Comparison of ENCODE assay signal across 8 cellular contexts in the genomic region with DNA sequence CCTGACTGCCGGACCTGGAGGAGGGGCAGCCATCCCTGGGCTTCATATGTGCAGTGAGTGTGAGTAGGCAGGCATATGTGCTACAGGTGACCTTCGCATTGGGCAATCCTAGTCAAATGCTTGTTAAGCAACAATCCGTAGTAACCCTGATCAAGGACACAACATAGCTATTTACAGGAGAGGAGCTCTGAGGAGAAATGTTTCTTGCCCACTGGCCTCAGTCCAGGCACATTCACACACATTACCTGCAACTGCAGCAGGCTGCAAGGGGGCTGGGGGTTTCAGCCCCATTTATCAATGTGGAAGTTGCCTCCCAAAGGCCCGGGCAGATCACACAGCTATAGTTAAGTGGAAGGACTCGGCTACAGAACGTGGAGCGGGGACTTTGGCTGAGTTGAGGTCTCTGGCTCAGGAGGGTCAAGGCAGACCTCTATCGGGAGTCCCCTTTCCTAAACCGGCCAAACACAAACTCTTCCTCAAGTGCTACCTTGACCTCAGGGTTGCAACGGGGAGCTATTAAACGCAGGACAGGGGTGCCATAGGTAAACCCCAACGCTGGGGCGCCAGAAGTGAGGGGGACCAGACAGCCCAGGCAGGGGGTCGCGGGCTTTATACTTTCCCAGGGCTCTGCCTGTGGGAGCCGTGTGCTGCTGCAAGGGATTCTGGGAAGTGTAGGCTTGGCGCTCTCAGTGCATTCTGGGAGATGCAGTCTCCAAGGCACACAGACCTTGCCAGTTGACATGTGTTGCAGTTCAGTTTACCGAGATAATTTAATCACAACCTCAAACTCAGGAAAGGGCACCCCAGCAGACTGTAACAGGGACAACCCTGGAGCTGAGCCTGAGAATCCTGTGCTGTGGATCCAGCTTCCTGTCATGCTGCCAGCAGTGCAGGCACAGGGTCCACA. TPM values are rescaled to one million over a fixed set of nuclear protein-coding genes. Genes with fewer than 3 reads are reported as not detected.
A peak's percentile ranks its signal among the peaks of the same experiment; 100 is the strongest.
DNase-seq lines count a peak whose midpoint lies in the region; ATAC-seq, FAIRE-seq and TF ChIP-seq lines count a peak whose summit lies in the region.

No MANE protein-coding gene starts in this region.

- CTCF ChIA-PET in mammary epithelial cell (lab: Charles Lee; ENCODE audit: low non-redundant PET), result no interaction called here

- no peaks in the 10 kb centered on the region for H3K9me1 ChIP-seq in keratinocyte (ENCODE audit: control insufficient read depth, extremely low read depth, insufficient read depth, low read length)

- in situ Hi-C loops in SK-MEL-5 (cut with HindIII; ENCODE audit: low pct_unique_long_range_greater_than_20kb, low sequenced_read_pairs), result no loop called here
- in situ Hi-C loops in mammary epithelial cell (cut with MboI; ENCODE audit: low sequenced_read_pairs in 2 of 2), result no loop called here

- no TSS peak for BruUV-seq in mammary epithelial cell (replicated peaks; lab: Mats Ljungman, UMichigan)

- H3K4me2 ChIP-seq in mammary epithelial cell (ENCODE audit: insufficient read depth, low read depth, low read length), result no peak overlapping the region
- H3K4me2 ChIP-seq in keratinocyte (ENCODE audit: control insufficient read depth, extremely low read depth, insufficient read depth, low read depth, low read length), result peak overlapping the region; percentile 63

- WGBS in mammary epithelial cell (ENCODE audit: low coverage, missing lambda C conversion rate), result 54% methylated on average over 18 of the region's 18 CpGs
- WGBS in small intestine, 3 donors, result 33 to 53% (median 47%) methylated on average over 18 of the region's 18 CpGs

- no peaks in the 10 kb centered on the region for H3K4me1 ChIP-seq in mammary epithelial cell (ENCODE audit: insufficient read depth, low read length)
- H3K4me1 ChIP-seq in keratinocyte (ENCODE audit: control insufficient read depth, extremely low read depth, insufficient read depth, low read length), result peaks cover 4% of the 10 kb centered on the region
- peaks cover 0 to 11% of the 10 kb centered on the region in 2 donors for H3K4me1 ChIP-seq in small intestine (ENCODE audit: control insufficient read depth in 2 of 2, insufficient read depth in 1 of 2, low read depth in 1 of 2, low read length in 1 of 2)

- intact Hi-C loops in mammary epithelial cell (cut with micrococcal nuclease), result no loop called here

- ATAC-seq in HG02852 (IDR thresholded peaks at IDR 0.05; ENCODE audit: unreplicated experiment) (no peak), GM21717 (IDR thresholded peaks at IDR 0.05; ENCODE audit: unreplicated experiment) (no peak)

- H3K9ac ChIP-seq in mammary epithelial cell (ENCODE audit: insufficient read depth, low read length) (no peak overlapping the region), keratinocyte (ENCODE audit: control insufficient read depth, extremely low read depth, insufficient read depth, low read length) (no peak overlapping the region)

- H3K36me3 ChIP-seq in mammary epithelial cell (ENCODE audit: insufficient read depth, low read length) (no peaks in the 10 kb centered on the region), keratinocyte (ENCODE audit: control insufficient read depth in 2 of 2, extremely low read depth in 1 of 2, insufficient read depth in 2 of 2, low read length in 2 of 2) (no peaks in the 10 kb centered on the region), small intestine (ENCODE audit: control insufficient read depth in 2 of 2, insufficient read depth in 2 of 2, low read length in 2 of 2) (peaks cover 2 to 26% of the 10 kb centered on the region in 2 donors)

- H3K4me3 ChIP-seq in mammary epithelial cell (replicated peaks in 1 of 3; ENCODE audit: insufficient read depth in 1 of 3, low read depth in 2 of 3, low read length in 3 of 3) (no peak overlapping the region), keratinocyte (ENCODE audit: control insufficient read depth in 2 of 3, extremely low read depth in 1 of 3, insufficient read depth in 2 of 3, low read depth in 1 of 3, low read length in 3 of 3) (peak overlapping the region in 1 of 3 experiments; percentile 9), small intestine (ENCODE audit: low read depth in 1 of 2, low read length in 2 of 2) (no peak overlapping the region)

- TF ChIP-seq CTCF in mammary epithelial cell (conservative IDR thresholded peaks at IDR 0.05 in 1 of 2, IDR thresholded peaks at IDR 0.05 in 1 of 2; ENCODE audit: extremely low read depth in 1 of 2, insufficient read depth in 1 of 2, low read depth in 1 of 2, low read length in 2 of 2) (no peak), keratinocyte (optimal IDR thresholded peaks at IDR 0.05 in 1 of 3, IDR thresholded peaks at IDR 0.05 in 1 of 3, conservative IDR thresholded peaks at IDR 0.05 in 1 of 3; ENCODE audit: extremely low read depth in 1 of 3, insufficient read depth in 2 of 3, low read length in 3 of 3) (no peak)

- H3K9me3 ChIP-seq in mammary epithelial cell (replicated peaks; ENCODE audit: insufficient read depth, low read length) (no peaks in the 10 kb centered on the region), keratinocyte (ENCODE audit: control insufficient read depth, low read depth, low read length) (no peaks in the 10 kb centered on the region), small intestine (ENCODE audit: control insufficient read depth, low read depth) (no peaks in the 10 kb centered on the region)

- H3K27me3 ChIP-seq in mammary epithelial cell (ENCODE audit: insufficient read depth, low read length) (no peaks in the 10 kb centered on the region), keratinocyte (ENCODE audit: control insufficient read depth, extremely low read depth, insufficient read depth, low read length) (no peaks in the 10 kb centered on the region), small intestine (ENCODE audit: control insufficient read depth in 2 of 2, insufficient read depth in 2 of 2, low read length in 2 of 2) (no peaks in the 10 kb centered on the region)

- peak overlapping the region; percentile 66 for H2AFZ ChIP-seq in mammary epithelial cell (ENCODE audit: low read depth, low read length)
- H2AFZ ChIP-seq in keratinocyte (ENCODE audit: control insufficient read depth, low read length), result peak overlapping the region; percentile 69

- DNase-seq in ELR (ENCODE audit: low read depth) (peak; percentile 65), HT1080 (ENCODE audit: low read depth) (peak; percentile 52), SK-MEL-5 (ENCODE audit: low read depth, low spot score) (peak; percentile 75), mammary epithelial cell (peak; percentile 15), keratinocyte (ENCODE audit: low read depth, low spot score) (no peak), small intestine (peak; percentile 74)

- FAIRE-seq in keratinocyte (lab: Jason Lieb, UNC) (no peak), small intestine (lab: Jason Lieb, UNC) (no peak)

- dilution Hi-C loops in mammary epithelial cell (cut with HindIII; ENCODE audit: low sequenced_read_pairs) (no loop called here), keratinocyte (cut with MboI; ENCODE audit: extremely low pct_ligation_motif_present, low sequenced_read_pairs) (no loop called here)

- no peaks in the 10 kb centered on the region for H4K20me1 ChIP-seq in mammary epithelial cell (ENCODE audit: insufficient read depth, low read length)
- H4K20me1 ChIP-seq in keratinocyte (ENCODE audit: control insufficient read depth, extremely low read depth, insufficient read depth, low read length), result peaks cover 4% of the 10 kb centered on the region

- no peak overlapping the region for H3K27ac ChIP-seq in mammary epithelial cell (ENCODE audit: insufficient read depth, low read depth, low read length)
- no peak overlapping the region for H3K27ac ChIP-seq in keratinocyte (ENCODE audit: control insufficient read depth, insufficient read depth, low read length)
- no peak overlapping the region for H3K27ac ChIP-seq in small intestine (ENCODE audit: low read depth in 1 of 2, low read length in 1 of 2)

- H3K79me2 ChIP-seq in mammary epithelial cell (ENCODE audit: insufficient read depth, low read length) (no peaks in the 10 kb centered on the region), keratinocyte (ENCODE audit: control insufficient read depth, insufficient read depth, low read length) (no peaks in the 10 kb centered on the region)

RNA-seq across cellular contexts. Expression of a gene that starts 9.4 kb away (rescaled TPM):
- 5.7 and 5.9 TPM in 2 replicates for total RNA-seq in HT1080 (2014; rRNA removed; shearing (Covaris generic))
- polyA plus RNA-seq in HT1080 (2015; cell fraction: cytosol; rRNA removed), result 3.3 and 5.1 TPM in 2 replicates
- polyA plus RNA-seq in HT1080 (2015; cell fraction: nucleus; rRNA removed), result 2.9 and 4.0 TPM in 2 replicates
- 3.0 and 3.2 TPM in 2 replicates for total RNA-seq in SK-MEL-5 (2014; rRNA removed; shearing (Covaris generic))
- polyA plus RNA-seq in SK-MEL-5 (2015; cell fraction: cytosol; rRNA removed), result 5.2 and 5.9 TPM in 2 replicates
- 1.3 and 9.9 TPM in 2 replicates for polyA plus RNA-seq in SK-MEL-5 (2015; cell fraction: nucleus; rRNA removed)
- total RNA-seq in mammary epithelial cell, result 1 to 10 TPM in 1 of 2 donors, under 1 TPM in 1; 0.33 to 2.1 TPM
- 1.6 TPM for polyA plus RNA-seq in mammary epithelial cell
- not detected for polyA minus RNA-seq in mammary epithelial cell
- polyA plus RNA-seq in keratinocyte, result 0.06 to 0.36 TPM (median 0.21 TPM) in 3 replicates
- polyA plus RNA-seq in keratinocyte (2011; ENCODE audit: low read depth), result not detected
- 0.10 and 0.11 TPM in 2 replicates for polyA plus RNA-seq in keratinocyte (2011; cell fraction: cytosol; rRNA removed)
- polyA plus RNA-seq in keratinocyte (2011; cell fraction: nucleus; rRNA removed), result 0.07 and 0.24 TPM in 2 replicates
- 0.16 and 0.46 TPM in 2 replicates for polyA plus RNA-seq in keratinocyte (2012; ENCODE audit: low replicate concordance)
- polyA minus RNA-seq in keratinocyte, result 0.45 to 0.95 TPM in 2 of 3 replicates, not detected in the other
- not detected for polyA minus RNA-seq in keratinocyte (2011; cell fraction: cytosol; rRNA and poly(A)+ RNA removed)
- polyA minus RNA-seq in keratinocyte (2011; cell fraction: nucleus; rRNA and poly(A)+ RNA removed), result not detected in 2 replicates
- polyA plus RNA-seq in small intestine, result 100 to 1,000 TPM; 225 to 643 (median 533) TPM

RNA-seq across cellular contexts. Expression of a gene that starts 17.6 kb away (rescaled TPM):
- 0.45 and 1.1 TPM in 2 replicates for total RNA-seq in HT1080 (2014; rRNA removed; shearing (Covaris generic))
- polyA plus RNA-seq in HT1080 (2015; cell fraction: cytosol; rRNA removed), result 5.8 and 6.0 TPM in 2 replicates
- 15.2 and 16.2 TPM in 2 replicates for polyA plus RNA-seq in HT1080 (2015; cell fraction: nucleus; rRNA removed)
- total RNA-seq in SK-MEL-5 (2014; rRNA removed; shearing (Covaris generic)), result 0.11 and 0.71 TPM in 2 replicates
- 0.31 and 0.67 TPM in 2 replicates for polyA plus RNA-seq in SK-MEL-5 (2015; cell fraction: cytosol; rRNA removed)
- polyA plus RNA-seq in SK-MEL-5 (2015; cell fraction: nucleus; rRNA removed), result 0.05 and 0.65 TPM in 2 replicates
- 1 to 10 TPM in 1 of 2 donors, under 1 TPM in 1; 0.80 to 1.5 TPM for total RNA-seq in mammary epithelial cell
- polyA plus RNA-seq in mammary epithelial cell (0.17 TPM), keratinocyte (0.01 to 0.06 TPM (median 0.03 TPM) in 3 replicates), small intestine (10 to 100 TPM in 1 of 3 donors, 1 to 10 TPM in 1, under 1 TPM in 1; 0.67 to 23.0 (median 3.8) TPM)
- polyA minus RNA-seq in mammary epithelial cell (not detected), keratinocyte (0.20 TPM in 1 of 3 replicates, not detected in the others)
- polyA plus RNA-seq in keratinocyte (2011; ENCODE audit: low read depth), result not detected
- 0.06 TPM in 1 of 2 replicates, not detected in the other for polyA plus RNA-seq in keratinocyte (2011; cell fraction: cytosol; rRNA removed)
- 0.04 and 0.23 TPM in 2 replicates for polyA plus RNA-seq in keratinocyte (2011; cell fraction: nucleus; rRNA removed)
- polyA plus RNA-seq in keratinocyte (2012; ENCODE audit: low replicate concordance), result 0.18 TPM in 2 replicates
- not detected for polyA minus RNA-seq in keratinocyte (2011; cell fraction: cytosol; rRNA and poly(A)+ RNA removed)
- polyA minus RNA-seq in keratinocyte (2011; cell fraction: nucleus; rRNA and poly(A)+ RNA removed), result not detected in 2 replicates

RNA-seq across cellular contexts. Expression of a gene that starts 22.9 kb away (rescaled TPM):
- 0.13 and 0.26 TPM in 2 replicates for total RNA-seq in HT1080 (2014; rRNA removed; shearing (Covaris generic))
- polyA plus RNA-seq in HT1080 (2015; cell fraction: cytosol; rRNA removed), result 0.43 and 0.91 TPM in 2 replicates
- 0.82 and 3.0 TPM in 2 replicates for polyA plus RNA-seq in HT1080 (2015; cell fraction: nucleus; rRNA removed)
- 20.4 and 22.3 TPM in 2 replicates for total RNA-seq in SK-MEL-5 (2014; rRNA removed; shearing (Covaris generic))
- polyA plus RNA-seq in SK-MEL-5 (2015; cell fraction: cytosol; rRNA removed), result 37.5 and 44.1 TPM in 2 replicates
- polyA plus RNA-seq in SK-MEL-5 (2015; cell fraction: nucleus; rRNA removed), result 26.4 and 34.3 TPM in 2 replicates
- total RNA-seq in mammary epithelial cell, result 1 to 10 TPM; 3.6 to 6.8 TPM
- polyA plus RNA-seq in mammary epithelial cell (4.5 TPM), keratinocyte (1.1 to 1.4 TPM (median 1.3 TPM) in 3 replicates), small intestine (1 to 10 TPM; 3.8 to 5.2 (median 3.8) TPM)
- polyA minus RNA-seq in mammary epithelial cell (0.83 TPM), keratinocyte (0.51 to 1.1 TPM (median 0.96 TPM) in 3 replicates)
- polyA plus RNA-seq in keratinocyte (2011; ENCODE audit: low read depth), result 0.69 TPM
- 1.7 and 2.6 TPM in 2 replicates for polyA plus RNA-seq in keratinocyte (2011; cell fraction: cytosol; rRNA removed)
- 3.2 and 3.3 TPM in 2 replicates for polyA plus RNA-seq in keratinocyte (2011; cell fraction: nucleus; rRNA removed)
- polyA plus RNA-seq in keratinocyte (2012; ENCODE audit: low replicate concordance), result 0.81 and 1.1 TPM in 2 replicates
- polyA minus RNA-seq in keratinocyte (2011; cell fraction: cytosol; rRNA and poly(A)+ RNA removed), result 1.9 TPM
- polyA minus RNA-seq in keratinocyte (2011; cell fraction: nucleus; rRNA and poly(A)+ RNA removed), result 1.2 TPM in 1 of 2 replicates, not detected in the other

RNA-seq across cellular contexts. Expression of a gene that starts 24.5 kb away (rescaled TPM):
- total RNA-seq in HT1080 (2014; rRNA removed; shearing (Covaris generic)), result 249 and 313 TPM in 2 replicates
- polyA plus RNA-seq in HT1080 (2015; cell fraction: cytosol; rRNA removed), result 233 and 287 TPM in 2 replicates
- polyA plus RNA-seq in HT1080 (2015; cell fraction: nucleus; rRNA removed), result 65.4 and 88.2 TPM in 2 replicates
- total RNA-seq in SK-MEL-5 (2014; rRNA removed; shearing (Covaris generic)), result 408 and 444 TPM in 2 replicates
- polyA plus RNA-seq in SK-MEL-5 (2015; cell fraction: cytosol; rRNA removed), result 293 and 331 TPM in 2 replicates
- polyA plus RNA-seq in SK-MEL-5 (2015; cell fraction: nucleus; rRNA removed), result 51.5 and 71.2 TPM in 2 replicates
- 100 to 1,000 TPM; 121 to 313 TPM for total RNA-seq in mammary epithelial cell
- polyA plus RNA-seq in mammary epithelial cell (898 TPM), keratinocyte (393 to 636 TPM (median 541 TPM) in 3 replicates), small intestine (100 to 1,000 TPM; 386 to 477 (median 407) TPM)
- polyA minus RNA-seq in mammary epithelial cell (153 TPM), keratinocyte (279 to 499 TPM (median 284 TPM) in 3 replicates)
- polyA plus RNA-seq in keratinocyte (2011; ENCODE audit: low read depth), result 42.3 TPM
- 695 and 721 TPM in 2 replicates for polyA plus RNA-seq in keratinocyte (2011; cell fraction: cytosol; rRNA removed)
- 135 and 166 TPM in 2 replicates for polyA plus RNA-seq in keratinocyte (2011; cell fraction: nucleus; rRNA removed)
- polyA plus RNA-seq in keratinocyte (2012; ENCODE audit: low replicate concordance), result 473 and 536 TPM in 2 replicates
- 1,244 TPM for polyA minus RNA-seq in keratinocyte (2011; cell fraction: cytosol; rRNA and poly(A)+ RNA removed)
- 34.9 and 44.1 TPM in 2 replicates for polyA minus RNA-seq in keratinocyte (2011; cell fraction: nucleus; rRNA and poly(A)+ RNA removed)

RNA-seq across cellular contexts. Expression of a gene that starts 27.6 kb away (rescaled TPM):
- not detected in 2 replicates for total RNA-seq in HT1080 (2014; rRNA removed; shearing (Covaris generic))
- polyA plus RNA-seq in HT1080 (2015; cell fraction: cytosol; rRNA removed), result 0.28 TPM in 1 of 2 replicates, not detected in the other
- 0.09 and 0.12 TPM in 2 replicates for polyA plus RNA-seq in HT1080 (2015; cell fraction: nucleus; rRNA removed)
- 1.1 and 1.5 TPM in 2 replicates for total RNA-seq in SK-MEL-5 (2014; rRNA removed; shearing (Covaris generic))
- 0.21 and 0.54 TPM in 2 replicates for polyA plus RNA-seq in SK-MEL-5 (2015; cell fraction: cytosol; rRNA removed)
- 5.7 and 14.0 TPM in 2 replicates for polyA plus RNA-seq in SK-MEL-5 (2015; cell fraction: nucleus; rRNA removed)
- under 1 TPM in 1 of 2 donors, not detected in 1; 0.17 TPM for total RNA-seq in mammary epithelial cell
- polyA plus RNA-seq in mammary epithelial cell (0.07 TPM), keratinocyte (not detected in 3 replicates), small intestine (under 1 TPM in 1 of 3 donors, not detected in 2; 0.25 TPM)
- polyA minus RNA-seq in mammary epithelial cell (not detected), keratinocyte (not detected in 3 replicates)
- polyA plus RNA-seq in keratinocyte (2011; ENCODE audit: low read depth), result not detected
- not detected in 2 replicates for polyA plus RNA-seq in keratinocyte (2011; cell fraction: cytosol; rRNA removed)
- polyA plus RNA-seq in keratinocyte (2011; cell fraction: nucleus; rRNA removed), result not detected in 2 replicates
- polyA plus RNA-seq in keratinocyte (2012; ENCODE audit: low replicate concordance), result 0.08 and 0.09 TPM in 2 replicates
- polyA minus RNA-seq in keratinocyte (2011; cell fraction: cytosol; rRNA and poly(A)+ RNA removed), result not detected
- not detected in 2 replicates for polyA minus RNA-seq in keratinocyte (2011; cell fraction: nucleus; rRNA and poly(A)+ RNA removed)
